In the genomic region with DNA sequence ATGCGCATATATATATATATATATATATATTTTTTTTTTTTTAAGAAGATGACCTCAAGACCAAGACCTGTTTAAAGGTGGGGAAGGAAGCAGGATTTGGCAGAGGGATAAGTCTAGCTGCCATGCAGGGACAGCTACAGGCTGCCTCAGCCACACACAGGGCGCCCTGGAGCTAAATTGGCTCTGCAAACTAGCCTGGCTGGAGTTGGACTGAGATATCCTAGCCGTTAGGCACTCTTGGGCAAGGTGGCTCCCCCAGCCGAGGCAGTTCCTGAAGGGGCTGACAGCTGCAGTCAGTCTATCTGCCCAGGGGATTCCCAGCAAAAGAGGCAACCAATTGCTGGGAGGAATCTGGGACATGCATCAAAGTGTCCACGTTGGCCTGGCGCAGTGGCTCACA, we compare ENCODE assay signal across 33 cellular contexts. TPM values are rescaled to one million over a fixed set of nuclear protein-coding genes. Genes with fewer than 3 reads are reported as not detected.
"Had no signal": no experiment of that assay in that cellular context is flagged by ENCODE, and none has a peak within 500 bp of the region (broad histone marks: within the 10 kb centered on the region; RNA-seq: fewer than 3 reads in every experiment).

No MANE protein-coding gene starts in this region.

- H3K36me3 Mint-ChIP-seq: mesothelial cell of epicardium; natural killer cell; neural progenitor cell; stimulated activated naive B cell treated with anti-CD40 and anti-IgM and Interleukin-4, amounts not matched to agents 10 μg/mL and 1 μg/mL and 100 μg/mL, for 72 hours had no signal

- H3K9ac ChIP-seq: neural progenitor cell had no signal

- H3K27me3 Mint-ChIP-seq: naive B cell; progenitor cell of endocrine pancreas; stimulated activated naive B cell treated with anti-CD40 and anti-IgM and Interleukin-4, amounts not matched to agents 10 μg/mL and 1 μg/mL and 100 μg/mL, for 72 hours had no signal

- H3K36me3 ChIP-seq: left lung, lower lobe of right lung, neural progenitor cell, ovary, right atrium auricular region, right lobe of liver, stomach, thyroid gland, transverse colon, upper lobe of right lung had no signal

- H3K27ac Mint-ChIP-seq: mesothelial cell of epicardium; naive B cell; natural killer cell; nephron progenitor cell; neural progenitor cell; progenitor cell of endocrine pancreas; stimulated activated naive B cell treated with anti-CD40 and anti-IgM and Interleukin-4, amounts not matched to agents 10 μg/mL and 1 μg/mL and 100 μg/mL, for 72 hours had no signal

- H3K4me3 ChIP-seq: left lung, lower lobe of right lung, neural progenitor cell, ovary, right atrium auricular region, right lobe of liver, smooth muscle cell, stomach, testis, thyroid gland, transverse colon, upper lobe of right lung had no signal

- DNase-seq: hippocampal formation; kidney; left colon; left lung; lower lobe of right lung; mammary epithelial cell; mesenchymal stem cell; naive B cell; natural killer cell; nephron progenitor cell; ovary; right lobe of liver; stimulated activated CD4-positive, alpha-beta T cell treated with anti-CD3 and anti-CD28 coated beads, Interleukin-2, amount 100 ng/mL, for 24 hours; stimulated activated CD4-positive, alpha-beta T cell treated with anti-CD3 and anti-CD28 coated beads, Interleukin-4, amount 100 ng/mL, for 1 hour; stimulated activated naive B cell treated with anti-CD40 and anti-IgM and Interleukin-4, amounts not matched to agents 10 μg/mL and 1 μg/mL and 100 μg/mL, for 72 hours; stimulated activated naive CD8-positive, alpha-beta T cell treated with anti-CD3 and anti-CD28 coated beads, Interleukin-15, Interleukin-2, amounts not matched to agents 100 U/mL and 50 U/mL, for 24 hours; stomach; testis; thyroid gland; transverse colon; upper lobe of right lung had no signal

- H3K27me3 ChIP-seq: left lung, neural progenitor cell, ovary, right atrium auricular region, right lobe of liver, stomach, testis, thyroid gland, transverse colon, upper lobe of right lung had no signal

- H3K27ac ChIP-seq: left lung, lower lobe of right lung, neural progenitor cell, ovary, right atrium auricular region, stomach, testis, thyroid gland, transverse colon, upper lobe of right lung had no signal

- H3K4me2 ChIP-seq: neural progenitor cell, smooth muscle cell had no signal

- H3K4me1 Mint-ChIP-seq: naive B cell; natural killer cell; neural progenitor cell; stimulated activated naive B cell treated with anti-CD40 and anti-IgM and Interleukin-4, amounts not matched to agents 10 μg/mL and 1 μg/mL and 100 μg/mL, for 72 hours had no signal

- FAIRE-seq: kidney, urothelium cell line had no signal

- H3K9me3 ChIP-seq: lower lobe of right lung, ovary, right atrium auricular region, right lobe of liver, testis, thyroid gland, transverse colon, upper lobe of right lung had no signal

- H3K4me1 ChIP-seq: left lung, lower lobe of right lung, neural progenitor cell, right atrium auricular region, right lobe of liver, stomach, testis, thyroid gland, transverse colon, upper lobe of right lung had no signal

- H3K4me3 Mint-ChIP-seq: mesothelial cell of epicardium; naive B cell; natural killer cell; nephron progenitor cell; neural progenitor cell; stimulated activated naive B cell treated with anti-CD40 and anti-IgM and Interleukin-4, amounts not matched to agents 10 μg/mL and 1 μg/mL and 100 μg/mL, for 72 hours had no signal

RNA-seq across cellular contexts. Expression of gene TRIML1, which starts 21.9 kb away (rescaled TPM):
- total RNA-seq: kidney, left colon, left lung, liver, lower lobe of right lung, mammary epithelial cell, mesothelial cell of epicardium, mononuclear cell, natural killer cell, omental fat pad, ovary, progenitor cell of endocrine pancreas, pulmonary artery endothelial cell, renal cortical epithelial cell, right atrium auricular region, right lobe of liver, skeletal muscle tissue, smooth muscle cell, stomach, thyroid gland, transverse colon, upper lobe of right lung had no signal
- polyA plus RNA-seq: liver, mammary epithelial cell, ovary, smooth muscle cell, stomach had no signal

RNA-seq across cellular contexts. Expression of gene TRIML2, which starts 51.8 kb away (rescaled TPM):
- total RNA-seq: kidney, left colon, left lung, liver, lower lobe of right lung, mesothelial cell of epicardium, mononuclear cell, natural killer cell, omental fat pad, ovary, progenitor cell of endocrine pancreas, renal cortical epithelial cell, right atrium auricular region, right lobe of liver, skeletal muscle tissue, stomach, thyroid gland, transverse colon, upper lobe of right lung had no signal
- polyA plus RNA-seq: liver, ovary, stomach had no signal
